Comparison of ENCODE assay signal across 24 cellular contexts in genomic region chr10:76649271-76649670, GRCh38.
"Had no signal": no experiment of that assay in that cellular context is flagged by ENCODE, and none has a peak within 500 bp of the region (broad histone marks: within the 10 kb centered on the region; RNA-seq: fewer than 3 reads in every experiment).

No MANE protein-coding gene starts in this region.

- H3K4me3 ChIP-seq: body of pancreas, thyroid gland had no signal

- H3K36me3 ChIP-seq: thyroid gland, WERI-Rb-1 had no signal

- H3K4me1 ChIP-seq: thyroid gland had no signal

- H3K27me3 ChIP-seq: body of pancreas, thyroid gland had no signal

- H3K9me3 ChIP-seq: body of pancreas, thyroid gland had no signal

- ATAC-seq: activated CD8-positive, alpha-beta T cell treated with anti-CD3 and anti-CD28 coated beads, Interleukin-2, amount 10 ng/mL, durations not matched to agents 7 days and 5 days; activated naive CD8-positive, alpha-beta T cell treated with anti-CD3 and anti-CD28 coated beads, Interleukin-2, amount 50 U/mL, for 24 hours had no signal

- FAIRE-seq: islet of Langerhans, urothelium cell line had no signal

- H3K27ac Mint-ChIP-seq: activated CD8-positive, alpha-beta T cell treated with anti-CD3 and anti-CD28 coated beads, Interleukin-2, amount 10 ng/mL, durations not matched to agents 7 days and 5 days; activated naive CD8-positive, alpha-beta T cell treated with anti-CD3 and anti-CD28 coated beads, Interleukin-2, amount 50 U/mL, for 24 hours; activated T-helper 1 cell treated with anti-CD3 and anti-CD28 coated beads, Interleukin-12 subunit alpha, Interleukin-12 subunit beta, Interleukin-2, Interleukin-4 antibody, amounts not matched to agents 30 ng/mL and 10 ng/mL and 1 ng/mL, durations not matched to agents 14 hours and 24 hours and 36 hours; dendritic cell treated with granulocyte-macrophage colony-stimulating factor and Interleukin-4, amounts not matched to agents 40 ng/mL and 50 ng/mL, for 4 days had no signal

- H3K27me3 Mint-ChIP-seq: activated naive CD8-positive, alpha-beta T cell treated with anti-CD3 and anti-CD28 coated beads, Interleukin-2, amount 50 U/mL, for 24 hours; dendritic cell treated with granulocyte-macrophage colony-stimulating factor and Interleukin-4, amounts not matched to agents 40 ng/mL and 50 ng/mL, for 4 days had no signal

- H3K4me3 Mint-ChIP-seq: activated CD8-positive, alpha-beta T cell treated with anti-CD3 and anti-CD28 coated beads, Interleukin-2, amount 10 ng/mL, durations not matched to agents 7 days and 5 days; activated naive CD8-positive, alpha-beta T cell treated with anti-CD3 and anti-CD28 coated beads, Interleukin-2, amount 50 U/mL, for 24 hours; activated T-helper 1 cell treated with anti-CD3 and anti-CD28 coated beads, Interleukin-12 subunit alpha, Interleukin-12 subunit beta, Interleukin-2, Interleukin-4 antibody, amounts not matched to agents 30 ng/mL and 10 ng/mL and 1 ng/mL, durations not matched to agents 14 hours and 24 hours and 36 hours; dendritic cell treated with granulocyte-macrophage colony-stimulating factor and Interleukin-4, amounts not matched to agents 40 ng/mL and 50 ng/mL, for 4 days had no signal

- H3K9me3 Mint-ChIP-seq: activated naive CD8-positive, alpha-beta T cell treated with anti-CD3 and anti-CD28 coated beads, Interleukin-2, amount 50 U/mL, for 24 hours; activated T-helper 1 cell treated with anti-CD3 and anti-CD28 coated beads, Interleukin-12 subunit alpha, Interleukin-12 subunit beta, Interleukin-2, Interleukin-4 antibody, amounts not matched to agents 30 ng/mL and 10 ng/mL and 1 ng/mL, durations not matched to agents 14 hours and 24 hours and 36 hours; dendritic cell treated with granulocyte-macrophage colony-stimulating factor and Interleukin-4, amounts not matched to agents 40 ng/mL and 50 ng/mL, for 4 days had no signal

- H3K27ac ChIP-seq: body of pancreas, thyroid gland, WERI-Rb-1 had no signal

- DNase-seq: activated CD4-positive, alpha-beta T cell treated with anti-CD3 and anti-CD28 coated beads for 1 hour; activated CD4-positive, alpha-beta T cell treated with anti-CD3 and anti-CD28 coated beads, Interleukin-2, amount 50 U/mL, for 1 hour; activated CD8-positive, alpha-beta T cell treated with anti-CD3 and anti-CD28 coated beads, Interleukin-2, amount 10 ng/mL, durations not matched to agents 7 days and 5 days; activated gamma-delta T cell; activated naive CD4-positive, alpha-beta T cell treated with anti-CD3 and anti-CD28 coated beads, Interleukin-2, amount 50 U/mL, for 16 hours; activated naive CD8-positive, alpha-beta T cell treated with anti-CD3 and anti-CD28 coated beads, Interleukin-2, amount 50 U/mL, for 24 hours; anterior cingulate cortex; caudate nucleus; effector CD4-positive, alpha-beta T cell; erythroblast; left ventricle myocardium superior; occipital lobe; retina; stimulated activated CD4-positive, alpha-beta T cell treated with anti-CD3 and anti-CD28 coated beads, Interleukin-4, amount 100 ng/mL, for 24 hours; stimulated activated naive CD4-positive, alpha-beta T cell treated with Interleukin-2 at 50 U/mL for 16 hours; SW 1271; T-helper 2 cell; thyroid gland; WERI-Rb-1 had no signal

- H3K4me1 Mint-ChIP-seq: activated naive CD8-positive, alpha-beta T cell treated with anti-CD3 and anti-CD28 coated beads, Interleukin-2, amount 50 U/mL, for 24 hours had no signal
